12 cellular contexts compared by ENCODE assay signal in the genomic region with DNA sequence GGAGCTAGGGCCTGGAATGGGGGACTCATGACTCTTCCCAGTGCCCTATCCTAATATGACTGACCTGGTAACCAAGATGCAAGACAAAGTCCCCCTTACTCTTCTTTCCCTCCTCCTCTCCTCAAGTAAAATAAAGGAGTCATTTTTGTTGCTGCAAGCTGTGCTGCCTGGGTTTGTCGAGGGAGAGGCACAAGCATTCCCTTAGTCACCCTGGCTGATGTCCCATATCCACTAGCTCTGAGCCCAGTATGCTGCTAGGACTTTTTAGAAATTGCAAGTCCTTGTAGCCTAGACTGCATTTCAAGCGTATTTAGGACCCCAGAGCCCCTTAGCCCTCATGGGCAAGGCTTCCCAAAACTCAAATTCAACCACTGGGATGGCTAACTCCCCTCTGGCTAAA.
"Had no signal": no experiment of that assay in that cellular context is flagged by ENCODE, and none has a peak within 500 bp of the region (broad histone marks: within the 10 kb centered on the region; RNA-seq: fewer than 3 reads in every experiment).

No MANE protein-coding gene starts in this region.

- H3K4me1 ChIP-seq: parathyroid adenoma, stomach had no signal

- H3K79me2 ChIP-seq: parathyroid adenoma had no signal

- H3K4me3 ChIP-seq: stomach had no signal

- H3K27me3 ChIP-seq: stomach had no signal

- H2AFZ ChIP-seq: parathyroid adenoma had no signal

- H3K36me3 ChIP-seq: stomach had no signal

- H3K27ac ChIP-seq: parathyroid adenoma, stomach had no signal

- ATAC-seq: activated CD8-positive, alpha-beta T cell treated with anti-CD3 and anti-CD28 coated beads, Interleukin-2, amount 10 ng/mL, durations not matched to agents 7 days and 5 days; naive thymus-derived CD4-positive, alpha-beta T cell had no signal

- DNase-seq: activated CD4-positive, alpha-beta T cell treated with anti-CD3 and anti-CD28 coated beads, Interleukin-2, amount 10 ng/mL, durations not matched to agents 24 days and 14 days; activated CD4-positive, CD25-positive, alpha-beta regulatory T cell; activated CD8-positive, alpha-beta memory T cell treated with anti-CD3 and anti-CD28 coated beads, Interleukin-2, amount 50 U/mL, for 4 hours; activated CD8-positive, alpha-beta T cell treated with anti-CD3 and anti-CD28 coated beads, Interleukin-2, amount 10 ng/mL, durations not matched to agents 7 days and 5 days; activated effector memory CD4-positive, alpha-beta T cell treated with anti-CD3 and anti-CD28 coated beads, Interleukin-2, amount 50 U/mL, for 16 hours; activated T-cell treated with anti-CD3 and anti-CD28 coated beads, Interleukin-2, amount 50 U/mL, for 48 hours; cerebellar nuclear complex; effector CD8-positive, alpha-beta T cell; naive thymus-derived CD4-positive, alpha-beta T cell; stimulated activated CD4-positive, alpha-beta T cell treated with anti-CD3 and anti-CD28 coated beads, Interleukin-1b, Interleukin-23, amount 100 ng/mL, for 48 hours; stomach had no signal

- H3K9ac ChIP-seq: parathyroid adenoma had no signal
